ENCODE assay signal across 1 cellular context in genomic region chr3:128725547-128725931, GRCh38.
TF ChIP-seq lines count a peak whose summit lies in the region.

No MANE protein-coding gene starts in this region.

TF ChIP-seq in K562, 482 proteins besides CTCF, POLR2A, EP300 and RAD21 (continued from another document):
- TF ChIP-seq RREB1 (CRISPR knock-in tag; IDR thresholded peaks at IDR 0.05) (no peak), ZBTB49 (CRISPR knock-in tag; IDR thresholded peaks at IDR 0.05; ENCODE audit: borderline replicate concordance) (no peak), CREB3 (tag; conservative IDR thresholded peaks at IDR 0.05; ENCODE audit: low read depth) (peak; percentile 74; the same call in 1 of the 2 replicates), PREB (CRISPR knock-in tag; IDR thresholded peaks at IDR 0.05) (no peak), ZNF589 (CRISPR knock-in tag; IDR thresholded peaks at IDR 0.05; ENCODE audit: low read depth) (peak; percentile 88; the same call in 1 of the 2 replicates), MIER1 (IDR thresholded peaks at IDR 0.05; ENCODE audit: low read depth) (no peak), NR3C1 (CRISPR knock-in tag; IDR thresholded peaks at IDR 0.05) (no peak), TSHZ1 (CRISPR knock-in tag; IDR thresholded peaks at IDR 0.05) (no peak), ZNF197 (CRISPR knock-in tag; IDR thresholded peaks at IDR 0.05; ENCODE audit: low read depth) (0 out of 2 replicates have a peak, but pooled peaks have one; percentile 10), CREB3L1 (IDR thresholded peaks at IDR 0.05; ENCODE audit: borderline replicate concordance, low read depth) (no peak)
